In the genomic region with DNA sequence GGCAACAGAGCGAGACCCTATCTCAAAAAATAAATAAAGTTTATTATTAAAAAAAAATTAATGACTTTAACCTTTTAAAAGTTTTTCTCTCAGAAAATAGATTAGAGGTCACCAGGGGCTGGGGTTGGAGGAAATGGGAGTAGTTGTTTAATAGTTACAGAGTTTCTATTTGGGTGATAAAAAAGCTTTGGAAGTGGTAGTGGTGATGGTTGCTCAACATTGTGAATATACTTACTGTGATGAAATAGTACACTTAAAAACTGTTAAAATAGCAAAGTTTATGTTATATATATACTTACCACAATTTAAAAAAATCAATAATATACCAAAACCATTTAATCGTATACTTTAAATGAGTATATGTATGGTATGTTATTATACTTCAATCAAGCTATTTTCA, we compare ENCODE assay signal across 23 cellular contexts.
"Had no signal": no experiment of that assay in that cellular context is flagged by ENCODE, and none has a peak within 500 bp of the region (broad histone marks: within the 10 kb centered on the region; RNA-seq: fewer than 3 reads in every experiment).

No MANE protein-coding gene starts in this region.

- DNase-seq: activated B cell treated with CpG ODN at 0.5 μM for 24 hours; activated CD4-positive, alpha-beta T cell treated with anti-CD3 and anti-CD28 coated beads for 1 hour; activated CD4-positive, alpha-beta T cell treated with anti-CD3 and anti-CD28 coated beads, Interleukin-2, amount 10 ng/mL, durations not matched to agents 24 days and 14 days; activated CD4-positive, alpha-beta T cell treated with anti-CD3 and anti-CD28 coated beads, Interleukin-2, amount 50 U/mL, for 48 hours; activated CD8-positive, alpha-beta memory T cell treated with anti-CD3 and anti-CD28 coated beads, Interleukin-2, amount 10 ng/mL, durations not matched to agents 7 days and 5 days; activated effector memory CD4-positive, alpha-beta T cell treated with Interleukin-2 at 50 U/mL for 16 hours; activated naive CD4-positive, alpha-beta T cell; activated naive CD8-positive, alpha-beta T cell treated with anti-CD3 and anti-CD28 coated beads, Interleukin-2, amount 50 U/mL, for 24 hours; activated T-cell treated with anti-CD3 and anti-CD28 coated beads, Interleukin-2, amount 50 U/mL, for 24 hours; amygdala; KG1; NCI-H1048; NCI-H1930; NCI-H226; NCI-H526 treated with DMSO at 0.1 percent for 48 hours; NK-92 treated with Interleukin-12 subunit alpha and Interleukin-12 subunit beta, amount 100 ng/mL, for 24 hours; OCI-M1; Right ventricle myocardium superior; RPMI8226; T-helper 17 cell; T-helper 9 cell had no signal

- ATAC-seq: activated CD8-positive, alpha-beta memory T cell treated with anti-CD3 and anti-CD28 coated beads, Interleukin-2, amount 10 ng/mL, durations not matched to agents 7 days and 5 days; activated naive CD4-positive, alpha-beta T cell treated with anti-CD3 and anti-CD28 coated beads, Interleukin-2, amount 50 U/mL, for 72 hours; activated naive CD8-positive, alpha-beta T cell treated with anti-CD3 and anti-CD28 coated beads, Interleukin-2, amount 50 U/mL, for 24 hours; Panc1; T-helper 17 cell had no signal
